Comparison of ENCODE assay signal across 1 cellular context in the genomic region with DNA sequence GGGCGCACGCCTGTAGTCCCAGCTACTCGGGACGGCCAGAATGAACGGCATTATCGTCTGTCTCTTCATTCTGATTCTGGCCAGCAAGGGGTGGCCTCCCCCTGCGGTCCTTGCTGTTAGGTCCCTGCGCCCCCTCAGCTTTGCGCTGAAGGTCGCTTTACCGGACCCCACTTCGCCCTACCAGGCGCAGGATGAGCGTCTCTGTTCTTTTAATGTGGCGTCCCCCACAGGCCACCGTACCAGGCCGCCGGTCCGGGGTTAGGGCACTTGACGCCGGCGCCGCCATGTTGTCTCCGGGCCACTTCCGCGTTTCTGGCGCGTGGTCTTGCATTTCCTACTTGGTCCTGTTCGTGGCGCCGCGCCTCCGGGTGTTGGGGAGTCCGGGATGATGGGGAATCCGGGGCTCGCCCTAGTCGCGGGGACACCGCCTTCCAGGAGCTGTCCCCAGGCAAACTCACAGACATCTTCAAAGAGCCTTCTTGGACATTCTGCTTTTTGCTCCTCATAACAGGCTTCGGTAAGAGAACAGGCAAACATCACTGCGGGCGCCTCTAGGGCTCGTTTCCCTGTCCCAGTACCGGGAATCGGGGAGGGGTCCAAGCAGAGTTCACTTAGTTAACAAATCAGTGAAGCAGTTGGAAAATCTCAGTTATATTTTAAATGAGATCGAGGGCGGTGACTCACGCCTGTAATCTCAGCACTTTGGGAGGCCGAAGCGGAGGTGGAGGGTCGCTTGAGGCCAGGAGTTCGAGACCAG.
TF ChIP-seq lines count a peak whose summit lies in the region.

No MANE protein-coding gene starts in this region.

TF ChIP-seq in HepG2, 621 proteins besides CTCF, POLR2A, EP300 and RAD21 (continued from another document and continues in another):
- TF ChIP-seq, protein P1, sequence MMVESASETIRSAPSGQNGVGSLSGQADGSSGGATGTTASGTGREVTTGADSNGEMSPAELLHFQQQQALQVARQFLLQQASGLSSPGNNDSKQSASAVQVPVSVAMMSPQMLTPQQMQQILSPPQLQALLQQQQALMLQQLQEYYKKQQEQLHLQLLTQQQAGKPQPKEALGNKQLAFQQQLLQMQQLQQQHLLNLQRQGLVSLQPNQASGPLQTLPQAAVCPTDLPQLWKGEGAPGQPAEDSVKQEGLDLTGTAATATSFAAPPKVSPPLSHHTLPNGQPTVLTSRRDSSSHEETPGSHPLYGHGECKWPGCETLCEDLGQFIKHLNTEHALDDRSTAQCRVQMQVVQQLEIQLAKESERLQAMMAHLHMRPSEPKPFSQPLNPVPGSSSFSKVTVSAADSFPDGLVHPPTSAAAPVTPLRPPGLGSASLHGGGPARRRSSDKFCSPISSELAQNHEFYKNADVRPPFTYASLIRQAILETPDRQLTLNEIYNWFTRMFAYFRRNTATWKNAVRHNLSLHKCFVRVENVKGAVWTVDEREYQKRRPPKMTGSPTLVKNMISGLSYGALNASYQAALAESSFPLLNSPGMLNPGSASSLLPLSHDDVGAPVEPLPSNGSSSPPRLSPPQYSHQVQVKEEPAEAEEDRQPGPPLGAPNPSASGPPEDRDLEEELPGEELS (CRISPR knock-in tag; IDR thresholded peaks at IDR 0.05) = peak; percentile 52; the same call in 1 of the 2 replicates
- 0 out of 2 replicates have a peak, but pooled peaks have one; percentile 37 for TF ChIP-seq ZNF274 (CRISPR knock-in tag; IDR thresholded peaks at IDR 0.05)
- TF ChIP-seq, protein P2, sequence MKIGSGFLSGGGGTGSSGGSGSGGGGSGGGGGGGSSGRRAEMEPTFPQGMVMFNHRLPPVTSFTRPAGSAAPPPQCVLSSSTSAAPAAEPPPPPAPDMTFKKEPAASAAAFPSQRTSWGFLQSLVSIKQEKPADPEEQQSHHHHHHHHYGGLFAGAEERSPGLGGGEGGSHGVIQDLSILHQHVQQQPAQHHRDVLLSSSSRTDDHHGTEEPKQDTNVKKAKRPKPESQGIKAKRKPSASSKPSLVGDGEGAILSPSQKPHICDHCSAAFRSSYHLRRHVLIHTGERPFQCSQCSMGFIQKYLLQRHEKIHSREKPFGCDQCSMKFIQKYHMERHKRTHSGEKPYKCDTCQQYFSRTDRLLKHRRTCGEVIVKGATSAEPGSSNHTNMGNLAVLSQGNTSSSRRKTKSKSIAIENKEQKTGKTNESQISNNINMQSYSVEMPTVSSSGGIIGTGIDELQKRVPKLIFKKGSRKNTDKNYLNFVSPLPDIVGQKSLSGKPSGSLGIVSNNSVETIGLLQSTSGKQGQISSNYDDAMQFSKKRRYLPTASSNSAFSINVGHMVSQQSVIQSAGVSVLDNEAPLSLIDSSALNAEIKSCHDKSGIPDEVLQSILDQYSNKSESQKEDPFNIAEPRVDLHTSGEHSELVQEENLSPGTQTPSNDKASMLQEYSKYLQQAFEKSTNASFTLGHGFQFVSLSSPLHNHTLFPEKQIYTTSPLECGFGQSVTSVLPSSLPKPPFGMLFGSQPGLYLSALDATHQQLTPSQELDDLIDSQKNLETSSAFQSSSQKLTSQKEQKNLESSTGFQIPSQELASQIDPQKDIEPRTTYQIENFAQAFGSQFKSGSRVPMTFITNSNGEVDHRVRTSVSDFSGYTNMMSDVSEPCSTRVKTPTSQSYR (CRISPR knock-in tag; IDR thresholded peaks at IDR 0.05; ENCODE audit: borderline replicate concordance) = peak; percentile 17; the same call in 1 of the 2 replicates
- no peak for TF ChIP-seq ZNF253 (CRISPR knock-in tag; IDR thresholded peaks at IDR 0.05; ENCODE audit: borderline replicate concordance)
- peak; percentile 63; the same call in 1 of the 2 replicates for TF ChIP-seq NRL (CRISPR knock-in tag; IDR thresholded peaks at IDR 0.05; ENCODE audit: borderline replicate concordance)
- TF ChIP-seq ZNF850 (CRISPR knock-in tag; conservative IDR thresholded peaks at IDR 0.05) = no peak
- TF ChIP-seq NCOA2 (CRISPR knock-in tag; IDR thresholded peaks at IDR 0.05) = peak; percentile 38; the same call in 1 of the 2 replicates
- TF ChIP-seq, protein P3, sequence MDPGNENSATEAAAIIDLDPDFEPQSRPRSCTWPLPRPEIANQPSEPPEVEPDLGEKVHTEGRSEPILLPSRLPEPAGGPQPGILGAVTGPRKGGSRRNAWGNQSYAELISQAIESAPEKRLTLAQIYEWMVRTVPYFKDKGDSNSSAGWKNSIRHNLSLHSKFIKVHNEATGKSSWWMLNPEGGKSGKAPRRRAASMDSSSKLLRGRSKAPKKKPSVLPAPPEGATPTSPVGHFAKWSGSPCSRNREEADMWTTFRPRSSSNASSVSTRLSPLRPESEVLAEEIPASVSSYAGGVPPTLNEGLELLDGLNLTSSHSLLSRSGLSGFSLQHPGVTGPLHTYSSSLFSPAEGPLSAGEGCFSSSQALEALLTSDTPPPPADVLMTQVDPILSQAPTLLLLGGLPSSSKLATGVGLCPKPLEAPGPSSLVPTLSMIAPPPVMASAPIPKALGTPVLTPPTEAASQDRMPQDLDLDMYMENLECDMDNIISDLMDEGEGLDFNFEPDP (CRISPR knock-in tag; conservative IDR thresholded peaks at IDR 0.05) = 0 out of 2 replicates have a peak, but pooled peaks have one; percentile 54
- TF ChIP-seq MAZ (IDR thresholded peaks at IDR 0.05; ENCODE audit: borderline replicate concordance, low read depth, low read length) = no peak
- peak; percentile 85 for TF ChIP-seq MAZ (CRISPR knock-in tag; IDR thresholded peaks at IDR 0.05; ENCODE audit: low read depth)
- TF ChIP-seq SOX13 (IDR thresholded peaks at IDR 0.05) = no peak
- TF ChIP-seq SOX13 (CRISPR knock-in tag; conservative IDR thresholded peaks at IDR 0.05 in 1 of 2, IDR thresholded peaks at IDR 0.05 in 1 of 2) = no peak; a peak in 1 of 4 replicates
- 0 out of 2 replicates have a peak, but pooled peaks have one; percentile 43 for TF ChIP-seq ZNF556 (CRISPR knock-in tag; IDR thresholded peaks at IDR 0.05; ENCODE audit: borderline replicate concordance)
- TF ChIP-seq SMARCC2 (IDR thresholded peaks at IDR 0.05) = no peak
- TF ChIP-seq, protein P4, sequence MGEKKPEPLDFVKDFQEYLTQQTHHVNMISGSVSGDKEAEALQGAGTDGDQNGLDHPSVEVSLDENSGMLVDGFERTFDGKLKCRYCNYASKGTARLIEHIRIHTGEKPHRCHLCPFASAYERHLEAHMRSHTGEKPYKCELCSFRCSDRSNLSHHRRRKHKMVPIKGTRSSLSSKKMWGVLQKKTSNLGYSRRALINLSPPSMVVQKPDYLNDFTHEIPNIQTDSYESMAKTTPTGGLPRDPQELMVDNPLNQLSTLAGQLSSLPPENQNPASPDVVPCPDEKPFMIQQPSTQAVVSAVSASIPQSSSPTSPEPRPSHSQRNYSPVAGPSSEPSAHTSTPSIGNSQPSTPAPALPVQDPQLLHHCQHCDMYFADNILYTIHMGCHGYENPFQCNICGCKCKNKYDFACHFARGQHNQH (CRISPR knock-in tag; IDR thresholded peaks at IDR 0.05) = peak; percentile 63; the same call in 1 of the 2 replicates
- TF ChIP-seq GFI1 (CRISPR knock-in tag; IDR thresholded peaks at IDR 0.05; ENCODE audit: borderline replicate concordance) = peak; percentile 79; the same call in 1 of the 2 replicates
- TF ChIP-seq, protein P5, sequence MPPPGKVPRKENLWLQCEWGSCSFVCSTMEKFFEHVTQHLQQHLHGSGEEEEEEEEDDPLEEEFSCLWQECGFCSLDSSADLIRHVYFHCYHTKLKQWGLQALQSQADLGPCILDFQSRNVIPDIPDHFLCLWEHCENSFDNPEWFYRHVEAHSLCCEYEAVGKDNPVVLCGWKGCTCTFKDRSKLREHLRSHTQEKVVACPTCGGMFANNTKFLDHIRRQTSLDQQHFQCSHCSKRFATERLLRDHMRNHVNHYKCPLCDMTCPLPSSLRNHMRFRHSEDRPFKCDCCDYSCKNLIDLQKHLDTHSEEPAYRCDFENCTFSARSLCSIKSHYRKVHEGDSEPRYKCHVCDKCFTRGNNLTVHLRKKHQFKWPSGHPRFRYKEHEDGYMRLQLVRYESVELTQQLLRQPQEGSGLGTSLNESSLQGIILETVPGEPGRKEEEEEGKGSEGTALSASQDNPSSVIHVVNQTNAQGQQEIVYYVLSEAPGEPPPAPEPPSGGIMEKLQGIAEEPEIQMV (CRISPR knock-in tag; IDR thresholded peaks at IDR 0.05; ENCODE audit: low read depth) = peak; percentile 58; the same call in 1 of the 2 replicates
- TF ChIP-seq, protein P6, sequence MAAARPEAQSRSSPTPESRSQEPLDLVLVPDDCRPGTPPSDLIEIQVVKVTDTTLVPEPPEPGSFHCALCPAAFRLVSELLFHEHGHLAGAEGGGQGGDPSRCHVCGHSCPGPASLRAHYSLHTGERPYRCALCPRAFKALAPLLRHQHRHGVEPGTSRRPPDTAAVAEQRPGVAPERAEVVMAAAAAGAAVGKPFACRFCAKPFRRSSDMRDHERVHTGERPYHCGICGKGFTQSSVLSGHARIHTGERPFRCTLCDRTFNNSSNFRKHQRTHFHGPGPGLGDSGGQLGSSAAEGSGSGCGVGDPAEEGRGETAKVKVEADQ (CRISPR knock-in tag; IDR thresholded peaks at IDR 0.05; ENCODE audit: borderline replicate concordance) = no peak
- TF ChIP-seq ZNF547 (CRISPR knock-in tag; IDR thresholded peaks at IDR 0.05) = no peak
- peak; percentile 94 for TF ChIP-seq ZSCAN31 (CRISPR knock-in tag; IDR thresholded peaks at IDR 0.05; ENCODE audit: low read depth)
- TF ChIP-seq U2AF2 (IDR thresholded peaks at IDR 0.05; ENCODE audit: low read depth, low read length) = no peak; the same call in 1 of the 2 replicates
- TF ChIP-seq ZNF749 (CRISPR knock-in tag; IDR thresholded peaks at IDR 0.05; ENCODE audit: borderline replicate concordance) = no peak
- TF ChIP-seq HCFC1 (IDR thresholded peaks at IDR 0.05; ENCODE audit: low read depth, low read length) = peak; percentile 88
- TF ChIP-seq, protein P7, sequence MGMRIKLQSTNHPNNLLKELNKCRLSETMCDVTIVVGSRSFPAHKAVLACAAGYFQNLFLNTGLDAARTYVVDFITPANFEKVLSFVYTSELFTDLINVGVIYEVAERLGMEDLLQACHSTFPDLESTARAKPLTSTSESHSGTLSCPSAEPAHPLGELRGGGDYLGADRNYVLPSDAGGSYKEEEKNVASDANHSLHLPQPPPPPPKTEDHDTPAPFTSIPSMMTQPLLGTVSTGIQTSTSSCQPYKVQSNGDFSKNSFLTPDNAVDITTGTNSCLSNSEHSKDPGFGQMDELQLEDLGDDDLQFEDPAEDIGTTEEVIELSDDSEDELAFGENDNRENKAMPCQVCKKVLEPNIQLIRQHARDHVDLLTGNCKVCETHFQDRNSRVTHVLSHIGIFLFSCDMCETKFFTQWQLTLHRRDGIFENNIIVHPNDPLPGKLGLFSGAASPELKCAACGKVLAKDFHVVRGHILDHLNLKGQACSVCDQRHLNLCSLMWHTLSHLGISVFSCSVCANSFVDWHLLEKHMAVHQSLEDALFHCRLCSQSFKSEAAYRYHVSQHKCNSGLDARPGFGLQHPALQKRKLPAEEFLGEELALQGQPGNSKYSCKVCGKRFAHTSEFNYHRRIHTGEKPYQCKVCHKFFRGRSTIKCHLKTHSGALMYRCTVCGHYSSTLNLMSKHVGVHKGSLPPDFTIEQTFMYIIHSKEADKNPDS (CRISPR knock-in tag; IDR thresholded peaks at IDR 0.05) = no peak
- TF ChIP-seq ZNF335 (CRISPR knock-in tag; IDR thresholded peaks at IDR 0.05) = peak; percentile 55; the same call in 1 of the 2 replicates
- TF ChIP-seq, protein P8, sequence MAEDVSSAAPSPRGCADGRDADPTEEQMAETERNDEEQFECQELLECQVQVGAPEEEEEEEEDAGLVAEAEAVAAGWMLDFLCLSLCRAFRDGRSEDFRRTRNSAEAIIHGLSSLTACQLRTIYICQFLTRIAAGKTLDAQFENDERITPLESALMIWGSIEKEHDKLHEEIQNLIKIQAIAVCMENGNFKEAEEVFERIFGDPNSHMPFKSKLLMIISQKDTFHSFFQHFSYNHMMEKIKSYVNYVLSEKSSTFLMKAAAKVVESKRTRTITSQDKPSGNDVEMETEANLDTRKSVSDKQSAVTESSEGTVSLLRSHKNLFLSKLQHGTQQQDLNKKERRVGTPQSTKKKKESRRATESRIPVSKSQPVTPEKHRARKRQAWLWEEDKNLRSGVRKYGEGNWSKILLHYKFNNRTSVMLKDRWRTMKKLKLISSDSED (CRISPR knock-in tag; IDR thresholded peaks at IDR 0.05) = no peak
- no peak for TF ChIP-seq NONO (IDR thresholded peaks at IDR 0.05)
- peak; percentile 66; the same call in 1 of the 2 replicates for TF ChIP-seq NONO (CRISPR knock-in tag; conservative IDR thresholded peaks at IDR 0.05)
- TF ChIP-seq, protein P9, sequence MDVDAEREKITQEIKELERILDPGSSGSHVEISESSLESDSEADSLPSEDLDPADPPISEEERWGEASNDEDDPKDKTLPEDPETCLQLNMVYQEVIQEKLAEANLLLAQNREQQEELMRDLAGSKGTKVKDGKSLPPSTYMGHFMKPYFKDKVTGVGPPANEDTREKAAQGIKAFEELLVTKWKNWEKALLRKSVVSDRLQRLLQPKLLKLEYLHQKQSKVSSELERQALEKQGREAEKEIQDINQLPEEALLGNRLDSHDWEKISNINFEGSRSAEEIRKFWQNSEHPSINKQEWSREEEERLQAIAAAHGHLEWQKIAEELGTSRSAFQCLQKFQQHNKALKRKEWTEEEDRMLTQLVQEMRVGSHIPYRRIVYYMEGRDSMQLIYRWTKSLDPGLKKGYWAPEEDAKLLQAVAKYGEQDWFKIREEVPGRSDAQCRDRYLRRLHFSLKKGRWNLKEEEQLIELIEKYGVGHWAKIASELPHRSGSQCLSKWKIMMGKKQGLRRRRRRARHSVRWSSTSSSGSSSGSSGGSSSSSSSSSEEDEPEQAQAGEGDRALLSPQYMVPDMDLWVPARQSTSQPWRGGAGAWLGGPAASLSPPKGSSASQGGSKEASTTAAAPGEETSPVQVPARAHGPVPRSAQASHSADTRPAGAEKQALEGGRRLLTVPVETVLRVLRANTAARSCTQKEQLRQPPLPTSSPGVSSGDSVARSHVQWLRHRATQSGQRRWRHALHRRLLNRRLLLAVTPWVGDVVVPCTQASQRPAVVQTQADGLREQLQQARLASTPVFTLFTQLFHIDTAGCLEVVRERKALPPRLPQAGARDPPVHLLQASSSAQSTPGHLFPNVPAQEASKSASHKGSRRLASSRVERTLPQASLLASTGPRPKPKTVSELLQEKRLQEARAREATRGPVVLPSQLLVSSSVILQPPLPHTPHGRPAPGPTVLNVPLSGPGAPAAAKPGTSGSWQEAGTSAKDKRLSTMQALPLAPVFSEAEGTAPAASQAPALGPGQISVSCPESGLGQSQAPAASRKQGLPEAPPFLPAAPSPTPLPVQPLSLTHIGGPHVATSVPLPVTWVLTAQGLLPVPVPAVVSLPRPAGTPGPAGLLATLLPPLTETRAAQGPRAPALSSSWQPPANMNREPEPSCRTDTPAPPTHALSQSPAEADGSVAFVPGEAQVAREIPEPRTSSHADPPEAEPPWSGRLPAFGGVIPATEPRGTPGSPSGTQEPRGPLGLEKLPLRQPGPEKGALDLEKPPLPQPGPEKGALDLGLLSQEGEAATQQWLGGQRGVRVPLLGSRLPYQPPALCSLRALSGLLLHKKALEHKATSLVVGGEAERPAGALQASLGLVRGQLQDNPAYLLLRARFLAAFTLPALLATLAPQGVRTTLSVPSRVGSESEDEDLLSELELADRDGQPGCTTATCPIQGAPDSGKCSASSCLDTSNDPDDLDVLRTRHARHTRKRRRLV (CRISPR knock-in tag; IDR thresholded peaks at IDR 0.05) = no peak
- peak; percentile 93 for TF ChIP-seq POGZ (CRISPR knock-in tag; IDR thresholded peaks at IDR 0.05)
- TF ChIP-seq ZNF781 (CRISPR knock-in tag; IDR thresholded peaks at IDR 0.05; ENCODE audit: borderline replicate concordance, not compliant biosample characterization) = no peak
- TF ChIP-seq ZFX (CRISPR knock-in tag; IDR thresholded peaks at IDR 0.05; ENCODE audit: low read depth) = peak; percentile 82
- 0 out of 2 replicates have a peak, but pooled peaks have one; percentile 34 for TF ChIP-seq PRMT3 (CRISPR knock-in tag; IDR thresholded peaks at IDR 0.05; ENCODE audit: borderline replicate concordance, low read depth)
- TF ChIP-seq ZNF282 (IDR thresholded peaks at IDR 0.05; ENCODE audit: partially characterized antibody) = no peak
